2 cellular contexts compared by ENCODE assay signal in genomic region chr2:69828913-69829242, GRCh38.
TF ChIP-seq lines count a peak whose summit lies in the region.

No MANE protein-coding gene starts in this region.

TF ChIP-seq in GM23338, 12 proteins besides CTCF, POLR2A, EP300 and RAD21 (continued from another document):
- TF ChIP-seq, protein P1, sequence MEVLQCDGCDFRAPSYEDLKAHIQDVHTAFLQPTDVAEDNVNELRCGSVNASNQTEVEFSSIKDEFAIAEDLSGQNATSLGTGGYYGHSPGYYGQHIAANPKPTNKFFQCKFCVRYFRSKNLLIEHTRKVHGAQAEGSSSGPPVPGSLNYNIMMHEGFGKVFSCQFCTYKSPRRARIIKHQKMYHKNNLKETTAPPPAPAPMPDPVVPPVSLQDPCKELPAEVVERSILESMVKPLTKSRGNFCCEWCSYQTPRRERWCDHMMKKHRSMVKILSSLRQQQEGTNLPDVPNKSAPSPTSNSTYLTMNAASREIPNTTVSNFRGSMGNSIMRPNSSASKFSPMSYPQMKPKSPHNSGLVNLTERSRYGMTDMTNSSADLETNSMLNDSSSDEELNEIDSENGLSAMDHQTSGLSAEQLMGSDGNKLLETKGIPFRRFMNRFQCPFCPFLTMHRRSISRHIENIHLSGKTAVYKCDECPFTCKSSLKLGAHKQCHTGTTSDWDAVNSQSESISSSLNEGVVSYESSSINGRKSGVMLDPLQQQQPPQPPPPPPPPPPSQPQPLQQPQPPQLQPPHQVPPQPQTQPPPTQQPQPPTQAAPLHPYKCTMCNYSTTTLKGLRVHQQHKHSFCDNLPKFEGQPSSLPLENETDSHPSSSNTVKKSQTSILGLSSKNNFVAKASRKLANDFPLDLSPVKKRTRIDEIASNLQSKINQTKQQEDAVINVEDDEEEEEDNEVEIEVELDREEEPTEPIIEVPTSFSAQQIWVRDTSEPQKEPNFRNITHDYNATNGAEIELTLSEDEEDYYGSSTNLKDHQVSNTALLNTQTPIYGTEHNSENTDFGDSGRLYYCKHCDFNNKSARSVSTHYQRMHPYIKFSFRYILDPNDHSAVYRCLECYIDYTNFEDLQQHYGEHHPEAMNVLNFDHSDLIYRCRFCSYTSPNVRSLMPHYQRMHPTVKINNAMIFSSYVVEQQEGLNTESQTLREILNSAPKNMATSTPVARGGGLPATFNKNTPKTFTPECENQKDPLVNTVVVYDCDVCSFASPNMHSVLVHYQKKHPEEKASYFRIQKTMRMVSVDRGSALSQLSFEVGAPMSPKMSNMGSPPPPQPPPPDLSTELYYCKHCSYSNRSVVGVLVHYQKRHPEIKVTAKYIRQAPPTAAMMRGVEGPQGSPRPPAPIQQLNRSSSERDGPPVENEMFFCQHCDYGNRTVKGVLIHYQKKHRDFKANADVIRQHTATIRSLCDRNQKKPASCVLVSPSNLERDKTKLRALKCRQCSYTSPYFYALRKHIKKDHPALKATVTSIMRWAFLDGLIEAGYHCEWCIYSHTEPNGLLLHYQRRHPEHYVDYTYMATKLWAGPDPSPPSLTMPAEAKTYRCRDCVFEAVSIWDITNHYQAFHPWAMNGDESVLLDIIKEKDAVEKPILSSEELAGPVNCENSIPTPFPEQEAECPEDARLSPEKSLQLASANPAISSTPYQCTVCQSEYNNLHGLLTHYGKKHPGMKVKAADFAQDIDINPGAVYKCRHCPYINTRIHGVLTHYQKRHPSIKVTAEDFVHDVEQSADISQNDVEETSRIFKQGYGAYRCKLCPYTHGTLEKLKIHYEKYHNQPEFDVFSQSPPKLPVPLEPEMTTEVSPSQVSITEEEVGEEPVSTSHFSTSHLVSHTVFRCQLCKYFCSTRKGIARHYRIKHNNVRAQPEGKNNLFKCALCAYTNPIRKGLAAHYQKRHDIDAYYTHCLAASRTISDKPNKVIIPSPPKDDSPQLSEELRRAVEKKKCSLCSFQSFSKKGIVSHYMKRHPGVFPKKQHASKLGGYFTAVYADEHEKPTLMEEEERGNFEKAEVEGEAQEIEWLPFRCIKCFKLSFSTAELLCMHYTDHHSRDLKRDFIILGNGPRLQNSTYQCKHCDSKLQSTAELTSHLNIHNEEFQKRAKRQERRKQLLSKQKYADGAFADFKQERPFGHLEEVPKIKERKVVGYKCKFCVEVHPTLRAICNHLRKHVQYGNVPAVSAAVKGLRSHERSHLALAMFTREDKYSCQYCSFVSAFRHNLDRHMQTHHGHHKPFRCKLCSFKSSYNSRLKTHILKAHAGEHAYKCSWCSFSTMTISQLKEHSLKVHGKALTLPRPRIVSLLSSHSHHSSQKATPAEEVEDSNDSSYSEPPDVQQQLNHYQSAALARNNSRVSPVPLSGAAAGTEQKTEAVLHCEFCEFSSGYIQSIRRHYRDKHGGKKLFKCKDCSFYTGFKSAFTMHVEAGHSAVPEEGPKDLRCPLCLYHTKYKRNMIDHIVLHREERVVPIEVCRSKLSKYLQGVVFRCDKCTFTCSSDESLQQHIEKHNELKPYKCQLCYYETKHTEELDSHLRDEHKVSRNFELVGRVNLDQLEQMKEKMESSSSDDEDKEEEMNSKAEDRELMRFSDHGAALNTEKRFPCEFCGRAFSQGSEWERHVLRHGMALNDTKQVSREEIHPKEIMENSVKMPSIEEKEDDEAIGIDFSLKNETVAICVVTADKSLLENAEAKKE (CRISPR knock-in tag; IDR thresholded peaks at IDR 0.05) = no peak
- TF ChIP-seq ZNF331 (CRISPR knock-in tag; IDR thresholded peaks at IDR 0.05; ENCODE audit: low read depth) = no peak
- TF ChIP-seq JUNB (IDR thresholded peaks at IDR 0.05; ENCODE audit: unreplicated experiment) = no peak
- TF ChIP-seq, protein P2, sequence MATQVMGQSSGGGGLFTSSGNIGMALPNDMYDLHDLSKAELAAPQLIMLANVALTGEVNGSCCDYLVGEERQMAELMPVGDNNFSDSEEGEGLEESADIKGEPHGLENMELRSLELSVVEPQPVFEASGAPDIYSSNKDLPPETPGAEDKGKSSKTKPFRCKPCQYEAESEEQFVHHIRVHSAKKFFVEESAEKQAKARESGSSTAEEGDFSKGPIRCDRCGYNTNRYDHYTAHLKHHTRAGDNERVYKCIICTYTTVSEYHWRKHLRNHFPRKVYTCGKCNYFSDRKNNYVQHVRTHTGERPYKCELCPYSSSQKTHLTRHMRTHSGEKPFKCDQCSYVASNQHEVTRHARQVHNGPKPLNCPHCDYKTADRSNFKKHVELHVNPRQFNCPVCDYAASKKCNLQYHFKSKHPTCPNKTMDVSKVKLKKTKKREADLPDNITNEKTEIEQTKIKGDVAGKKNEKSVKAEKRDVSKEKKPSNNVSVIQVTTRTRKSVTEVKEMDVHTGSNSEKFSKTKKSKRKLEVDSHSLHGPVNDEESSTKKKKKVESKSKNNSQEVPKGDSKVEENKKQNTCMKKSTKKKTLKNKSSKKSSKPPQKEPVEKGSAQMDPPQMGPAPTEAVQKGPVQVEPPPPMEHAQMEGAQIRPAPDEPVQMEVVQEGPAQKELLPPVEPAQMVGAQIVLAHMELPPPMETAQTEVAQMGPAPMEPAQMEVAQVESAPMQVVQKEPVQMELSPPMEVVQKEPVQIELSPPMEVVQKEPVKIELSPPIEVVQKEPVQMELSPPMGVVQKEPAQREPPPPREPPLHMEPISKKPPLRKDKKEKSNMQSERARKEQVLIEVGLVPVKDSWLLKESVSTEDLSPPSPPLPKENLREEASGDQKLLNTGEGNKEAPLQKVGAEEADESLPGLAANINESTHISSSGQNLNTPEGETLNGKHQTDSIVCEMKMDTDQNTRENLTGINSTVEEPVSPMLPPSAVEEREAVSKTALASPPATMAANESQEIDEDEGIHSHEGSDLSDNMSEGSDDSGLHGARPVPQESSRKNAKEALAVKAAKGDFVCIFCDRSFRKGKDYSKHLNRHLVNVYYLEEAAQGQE (IDR thresholded peaks at IDR 0.05; ENCODE audit: unreplicated experiment) = no peak
- TF ChIP-seq ZNF114 (CRISPR knock-in tag; IDR thresholded peaks at IDR 0.05) = no peak
- no peak for TF ChIP-seq EZH2phosphoT487 (IDR thresholded peaks at IDR 0.05; ENCODE audit: unreplicated experiment)

TF ChIP-seq in WTC11, 78 proteins besides CTCF, POLR2A, EP300 and RAD21 (continued from another document):
- TF ChIP-seq, protein P3, sequence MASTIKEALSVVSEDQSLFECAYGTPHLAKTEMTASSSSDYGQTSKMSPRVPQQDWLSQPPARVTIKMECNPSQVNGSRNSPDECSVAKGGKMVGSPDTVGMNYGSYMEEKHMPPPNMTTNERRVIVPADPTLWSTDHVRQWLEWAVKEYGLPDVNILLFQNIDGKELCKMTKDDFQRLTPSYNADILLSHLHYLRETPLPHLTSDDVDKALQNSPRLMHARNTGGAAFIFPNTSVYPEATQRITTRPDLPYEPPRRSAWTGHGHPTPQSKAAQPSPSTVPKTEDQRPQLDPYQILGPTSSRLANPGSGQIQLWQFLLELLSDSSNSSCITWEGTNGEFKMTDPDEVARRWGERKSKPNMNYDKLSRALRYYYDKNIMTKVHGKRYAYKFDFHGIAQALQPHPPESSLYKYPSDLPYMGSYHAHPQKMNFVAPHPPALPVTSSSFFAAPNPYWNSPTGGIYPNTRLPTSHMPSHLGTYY (CRISPR knock-in tag; IDR thresholded peaks at IDR 0.05) = no peak
